8 cellular contexts compared by ENCODE assay signal in the genomic region with DNA sequence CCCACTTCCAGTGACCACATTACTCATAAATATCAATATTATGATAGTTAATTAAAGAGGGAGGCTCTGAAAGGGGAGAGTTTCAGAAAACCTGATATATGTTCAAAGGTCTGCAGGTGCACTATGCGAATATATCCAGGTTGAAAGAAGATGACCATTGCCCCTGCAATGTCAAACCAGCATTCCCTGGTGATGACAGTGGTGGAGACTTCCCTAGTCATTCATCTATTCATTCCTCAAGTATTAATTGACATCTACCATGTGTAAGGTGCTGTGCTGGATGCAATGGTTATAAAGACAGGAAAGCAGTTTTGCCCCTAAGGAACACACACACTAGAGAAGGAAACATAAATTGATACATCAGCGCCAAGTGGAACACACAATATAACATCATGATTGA.
"Had no signal": no experiment of that assay in that cellular context is flagged by ENCODE, and none has a peak within 500 bp of the region (broad histone marks: within the 10 kb centered on the region; RNA-seq: fewer than 3 reads in every experiment).

No MANE protein-coding gene starts in this region.

- H3K27ac ChIP-seq: HL-60, KMS-11 had no signal

- H3K9ac ChIP-seq: KMS-11 had no signal

- H3K4me2 ChIP-seq: KMS-11 had no signal

- ATAC-seq: HepG2, K562 had no signal

- DNase-seq: IMR-90, Karpas-422, KBM-7, KG1 had no signal

- H3K4me3 ChIP-seq: K562 had no signal
